Comparison of ENCODE assay signal across 35 cellular contexts in the genomic region with DNA sequence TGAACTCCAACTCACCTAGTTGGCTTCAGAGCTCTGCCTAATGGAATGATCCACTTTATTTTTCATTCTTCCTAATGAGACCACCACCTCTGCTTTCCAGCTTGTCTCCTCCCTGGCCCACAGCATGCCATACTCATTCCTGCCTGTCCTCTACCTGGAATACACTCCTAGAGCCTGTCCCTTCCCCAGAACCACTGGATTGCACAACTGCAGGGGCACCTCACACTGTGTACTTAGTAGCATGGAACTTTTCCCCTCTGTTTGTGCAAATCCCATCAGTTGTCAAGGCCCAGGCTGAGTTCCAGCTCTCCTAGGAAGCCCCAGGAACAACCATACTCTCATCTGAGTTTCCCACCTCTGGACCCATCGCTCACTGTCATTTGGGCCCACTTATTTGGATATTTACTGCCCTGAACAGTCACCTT.
"Had no signal": no experiment of that assay in that cellular context is flagged by ENCODE, and none has a peak within 500 bp of the region (broad histone marks: within the 10 kb centered on the region; RNA-seq: fewer than 3 reads in every experiment).

No MANE protein-coding gene starts in this region.

- ATAC-seq: activated CD4-positive, alpha-beta T cell treated with anti-CD3 and anti-CD28 coated beads for 36 hours; activated CD4-positive, CD25-positive, alpha-beta regulatory T cell treated with anti-CD3 and anti-CD28 coated beads, Interleukin-2, amount 50 U/mL, for 24 hours; activated T-cell treated with anti-CD3 and anti-CD28 coated beads, Interleukin-2, amount 50 U/mL, for 72 hours; activated T-helper 17 cell treated with anti-CD3 and anti-CD28 coated beads, Interleukin-2, amount 50 U/mL, for 72 hours; PC-3 had no signal

- H3K4me3 Mint-ChIP-seq: activated CD4-positive, alpha-beta memory T cell treated with anti-CD3 and anti-CD28 coated beads, Interleukin-2, amount 10 ng/mL, durations not matched to agents 7 days and 5 days; activated CD4-positive, alpha-beta T cell treated with anti-CD3 and anti-CD28 coated beads for 36 hours; activated naive CD4-positive, alpha-beta T cell treated with anti-CD3 and anti-CD28 coated beads, Interleukin-2, amount 50 U/mL, for 24 hours; activated naive CD8-positive, alpha-beta T cell treated with anti-CD3 and anti-CD28 coated beads, Interleukin-2, amount 10 ng/mL, durations not matched to agents 7 days and 5 days; activated T-cell treated with anti-CD3 and anti-CD28 coated beads, Interleukin-2, amount 50 U/mL, for 72 hours; activated T-helper 17 cell treated with anti-CD3 and anti-CD28 coated beads, Interleukin-2, amount 50 U/mL, for 72 hours; central memory CD8-positive, alpha-beta T cell; T-helper 1 cell treated with Interleukin-12 subunit alpha and Interleukin-12 subunit beta and Interleukin-4 antibody, amounts not matched to agents 30 μg/mL and 1 μg/mL, for 36 hours; T-helper 2 cell treated with Interferon-gamma antibody and Interleukin-4, amounts not matched to agents 5 μg/mL and 100 μg/mL, for 36 hours had no signal

- H3K4me1 ChIP-seq: ascending aorta, SJSA1 had no signal

- H3K27ac ChIP-seq: ascending aorta, cardiac muscle cell, Peyer's patch, SJSA1 had no signal

- H3K4me1 Mint-ChIP-seq: activated CD4-positive, alpha-beta T cell treated with anti-CD3 and anti-CD28 coated beads for 36 hours; activated naive CD4-positive, alpha-beta T cell treated with anti-CD3 and anti-CD28 coated beads, Interleukin-2, amount 50 U/mL, for 24 hours had no signal

- H3K9me3 Mint-ChIP-seq: activated CD4-positive, alpha-beta memory T cell treated with anti-CD3 and anti-CD28 coated beads, Interleukin-2, amount 10 ng/mL, durations not matched to agents 7 days and 5 days; activated naive CD4-positive, alpha-beta T cell treated with anti-CD3 and anti-CD28 coated beads, Interleukin-2, amount 50 U/mL, for 24 hours; activated naive CD8-positive, alpha-beta T cell treated with anti-CD3 and anti-CD28 coated beads, Interleukin-2, amount 10 ng/mL, durations not matched to agents 7 days and 5 days; activated T-cell treated with anti-CD3 and anti-CD28 coated beads, Interleukin-2, amount 50 U/mL, for 72 hours; activated T-helper 17 cell treated with anti-CD3 and anti-CD28 coated beads, Interleukin-2, amount 50 U/mL, for 72 hours; central memory CD8-positive, alpha-beta T cell; T-helper 1 cell treated with Interleukin-12 subunit alpha and Interleukin-12 subunit beta and Interleukin-4 antibody, amounts not matched to agents 30 μg/mL and 1 μg/mL, for 36 hours; T-helper 2 cell treated with Interferon-gamma antibody and Interleukin-4, amounts not matched to agents 5 μg/mL and 100 μg/mL, for 36 hours had no signal

- DNase-seq: activated CD4-positive, alpha-beta memory T cell treated with anti-CD3 and anti-CD28 coated beads, Interleukin-2, amount 10 ng/mL, durations not matched to agents 7 days and 5 days; activated CD4-positive, alpha-beta T cell treated with anti-CD3 and anti-CD28 coated beads for 36 hours; activated CD4-positive, alpha-beta T cell treated with anti-CD3 and anti-CD28 coated beads, Interleukin-2, amount 50 U/mL, for 1 hour; activated CD8-positive, alpha-beta memory T cell treated with anti-CD3 and anti-CD28 coated beads for 24 hours; activated gamma-delta T cell; activated naive CD4-positive, alpha-beta T cell treated with Interleukin-2 at 50 U/mL for 16 hours; activated naive CD8-positive, alpha-beta T cell treated with anti-CD3 and anti-CD28 coated beads, Interleukin-2, amount 10 ng/mL, durations not matched to agents 7 days and 5 days; activated T-cell treated with anti-CD3 and anti-CD28 coated beads, Interleukin-2, amount 50 U/mL, for 1 hour; activated T-cell treated with anti-CD3 and anti-CD28 coated beads, Interleukin-2, amount 50 U/mL, for 72 hours; amygdala; NCI-H1092 treated with DMSO at 0.1 percent for 48 hours; NCI-H1417; NCI-H146; NCI-H187; NCI-H2029 treated with DMSO at 0.1 percent for 48 hours; NCI-H2107; NCI-H2171; NCI-H510A; NCI-H526; NCI-H748 treated with DMSO at 0.1 percent for 48 hours; NK-92 treated with Interleukin-12 subunit alpha and Interleukin-12 subunit beta, amount 100 ng/mL, for 24 hours; PC-3; Peyer's patch; RPMI8226; SHP77 treated with DMSO at 0.1 percent for 48 hours; SK-N-SH had no signal

- H3K9ac ChIP-seq: SK-N-SH had no signal

- H3K27me3 Mint-ChIP-seq: activated CD4-positive, alpha-beta memory T cell treated with anti-CD3 and anti-CD28 coated beads, Interleukin-2, amount 10 ng/mL, durations not matched to agents 7 days and 5 days; activated CD4-positive, alpha-beta T cell treated with anti-CD3 and anti-CD28 coated beads for 36 hours; activated naive CD4-positive, alpha-beta T cell treated with anti-CD3 and anti-CD28 coated beads, Interleukin-2, amount 50 U/mL, for 24 hours; activated naive CD8-positive, alpha-beta T cell treated with anti-CD3 and anti-CD28 coated beads, Interleukin-2, amount 10 ng/mL, durations not matched to agents 7 days and 5 days; activated T-helper 17 cell treated with anti-CD3 and anti-CD28 coated beads, Interleukin-2, amount 50 U/mL, for 72 hours; central memory CD8-positive, alpha-beta T cell had no signal

- H3K27ac Mint-ChIP-seq: activated CD4-positive, alpha-beta memory T cell treated with anti-CD3 and anti-CD28 coated beads, Interleukin-2, amount 10 ng/mL, durations not matched to agents 7 days and 5 days; activated CD4-positive, alpha-beta T cell treated with anti-CD3 and anti-CD28 coated beads for 36 hours; activated naive CD4-positive, alpha-beta T cell treated with anti-CD3 and anti-CD28 coated beads, Interleukin-2, amount 50 U/mL, for 24 hours; activated naive CD8-positive, alpha-beta T cell treated with anti-CD3 and anti-CD28 coated beads, Interleukin-2, amount 10 ng/mL, durations not matched to agents 7 days and 5 days; activated T-cell treated with anti-CD3 and anti-CD28 coated beads, Interleukin-2, amount 50 U/mL, for 72 hours; activated T-helper 17 cell treated with anti-CD3 and anti-CD28 coated beads, Interleukin-2, amount 50 U/mL, for 72 hours; T-helper 1 cell treated with Interleukin-12 subunit alpha and Interleukin-12 subunit beta and Interleukin-4 antibody, amounts not matched to agents 30 μg/mL and 1 μg/mL, for 36 hours; T-helper 2 cell treated with Interferon-gamma antibody and Interleukin-4, amounts not matched to agents 5 μg/mL and 100 μg/mL, for 36 hours had no signal

- H3K4me3 ChIP-seq: ascending aorta, cardiac muscle cell, Peyer's patch, SJSA1 had no signal

- H3K27me3 ChIP-seq: ascending aorta, cardiac muscle cell, Peyer's patch, SJSA1 had no signal

- H3K4me2 ChIP-seq: SK-N-SH had no signal

- H3K9me3 ChIP-seq: ascending aorta, Peyer's patch, SJSA1, SK-N-SH had no signal
